Comparison of ENCODE assay signal across 8 cellular contexts in the genomic region with DNA sequence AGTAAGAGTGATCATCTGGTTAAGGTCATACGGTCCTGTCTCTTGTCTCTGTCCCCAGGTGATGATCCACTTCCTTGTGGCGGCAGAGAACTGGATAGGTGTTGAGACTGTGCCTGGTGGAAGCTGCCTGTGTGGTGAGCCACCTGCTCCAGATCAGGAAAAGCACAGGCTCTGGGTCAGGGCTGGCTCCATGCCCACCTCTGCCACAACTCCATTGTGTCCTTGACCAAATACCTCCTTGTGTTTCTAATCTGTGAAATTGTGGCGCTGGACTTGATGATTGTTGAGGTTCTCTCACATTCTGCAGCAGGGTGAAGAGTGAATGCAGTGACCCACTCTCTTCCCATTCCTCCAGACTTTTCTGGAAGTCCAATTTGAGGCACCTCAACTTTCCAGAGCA. TPM values are rescaled to one million over a fixed set of nuclear protein-coding genes. Genes with fewer than 3 reads are reported as not detected.
"Had no signal": no experiment of that assay in that cellular context is flagged by ENCODE, and none has a peak within 500 bp of the region (broad histone marks: within the 10 kb centered on the region; RNA-seq: fewer than 3 reads in every experiment).

No MANE protein-coding gene starts in this region.

- DNase-seq: H9, HCEC 1CT, IMR-90 had no signal

- ATAC-seq: GM23338 had no signal

- FAIRE-seq: H1, H54, HTR-8/SVneo had no signal

- H3K4me3 ChIP-seq: GM23338 had no signal

RNA-seq across cellular contexts. Expression of a gene that starts 45.7 kb away (rescaled TPM):
- total RNA-seq: H1, H9, HT-29, IMR-90 had no signal
- polyA plus RNA-seq: H1, IMR-90 had no signal

RNA-seq across cellular contexts. Expression of a gene that starts 48.9 kb away (rescaled TPM):
- total RNA-seq: GM23338, H1, H9, HT-29, IMR-90 had no signal
- polyA plus RNA-seq: GM23338, H1, IMR-90 had no signal
